ENCODE assay signal across 9 cellular contexts in the genomic region with DNA sequence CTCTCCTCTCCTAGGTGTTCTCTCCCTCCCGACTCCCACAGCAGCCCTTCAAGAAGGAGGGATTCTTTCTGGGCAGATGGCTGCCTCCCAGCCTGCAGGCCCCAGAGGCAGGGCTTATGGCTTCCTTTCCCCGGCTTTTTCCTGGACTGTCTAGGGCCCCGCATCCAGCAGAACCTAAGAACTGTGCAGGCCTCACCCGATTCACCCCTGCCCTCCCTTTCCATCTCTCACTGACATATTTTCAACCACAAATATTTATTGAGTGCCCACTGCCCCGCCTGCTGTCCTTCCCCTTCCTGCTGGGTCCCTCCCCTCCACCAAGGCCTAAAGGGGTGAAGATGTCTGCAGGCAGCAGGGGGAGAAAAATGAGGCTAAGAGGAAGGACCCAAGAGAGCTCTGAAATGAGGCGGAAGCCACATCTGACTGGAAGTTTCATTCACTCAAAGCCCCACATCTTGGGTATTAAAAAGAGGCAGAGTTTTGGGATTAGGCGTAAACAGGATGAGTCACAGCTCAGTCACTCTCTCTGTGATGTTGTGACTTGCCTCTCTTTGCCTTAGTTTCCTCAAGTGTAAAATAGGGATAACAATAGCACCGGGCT. TPM values are rescaled to one million over a fixed set of nuclear protein-coding genes. Genes with fewer than 3 reads are reported as not detected.
DNase-seq lines count a peak whose midpoint lies in the region; ATAC-seq and TF ChIP-seq lines count a peak whose summit lies in the region.
"Had no signal": no experiment of that assay in that cellular context is flagged by ENCODE, and none has a peak within 500 bp of the region (broad histone marks: within the 10 kb centered on the region; RNA-seq: fewer than 3 reads in every experiment).

No MANE protein-coding gene starts in this region.

- H3K27ac ChIP-seq in PC-3 (ENCODE audit: low read length) (peak overlapping the region; percentile 98), endodermal cell (ENCODE audit: low read depth, low read length) (no peak overlapping the region)
- H3K27ac ChIP-seq: HL-60 had no signal

- peaks cover 10% of the 10 kb centered on the region for H3K27me3 Mint-ChIP-seq in endodermal cell (ENCODE audit: insufficient read depth)
- no peaks in the 10 kb centered on the region for H3K27me3 Mint-ChIP-seq in osteocyte (ENCODE audit: unreplicated experiment)

- no peaks in the 10 kb centered on the region for H4K20me1 ChIP-seq in PC-3 (ENCODE audit: low read length)

- H3K4me1 Mint-ChIP-seq in endodermal cell (peaks cover 69% of the 10 kb centered on the region), osteocyte (ENCODE audit: unreplicated experiment) (peaks cover 81% of the 10 kb centered on the region)

- peak overlapping the region; percentile 58 for H3K4me3 Mint-ChIP-seq in endodermal cell
- H3K4me3 Mint-ChIP-seq in osteocyte (ENCODE audit: unreplicated experiment): peak overlapping the region; percentile 7

- peaks cover 9% of the 10 kb centered on the region for H3K36me3 Mint-ChIP-seq in endodermal cell (ENCODE audit: low read depth)
- H3K36me3 Mint-ChIP-seq in osteocyte (ENCODE audit: unreplicated experiment): no peaks in the 10 kb centered on the region

- TSS peak; percentile 56 for BruUV-seq in PC-3 (replicated peaks; lab: Mats Ljungman, UMichigan)

- H3K4me1 ChIP-seq in PC-3 (ENCODE audit: insufficient read depth, low read length) (peaks cover 88% of the 10 kb centered on the region), endodermal cell (ENCODE audit: control insufficient read depth, insufficient read depth, low read length) (peaks cover 34% of the 10 kb centered on the region)

- CTCF ChIA-PET in BJ (lab: Yijun Ruan, JAX) (interaction anchor here (1.0 kb wide), 1 partner anchor 11 kb away, joined by 3 read pairs; no protein-coding TSS in a partner anchor), PC-3 (lab: Charles Lee) (interaction anchor here (0.7 to 0.9 kb wide), 2 partner anchors 37 to 49 kb away, joined by 3 read pairs; no protein-coding TSS in a partner anchor)

- DNase-seq in BJ (ENCODE audit: low read depth): peak; percentile 77
- DNase-seq in HK-2 (ENCODE audit: unreplicated experiment): peak; percentile 78
- DNase-seq in PC-3: peak; percentile 86
- peak; percentile 82 for DNase-seq in endodermal cell
- DNase-seq in osteocyte (ENCODE audit: extremely low spot score, unreplicated experiment): no peak
- DNase-seq in posterior vena cava (ENCODE audit: low spot score): no peak

- peak; percentile 55 for ATAC-seq in PC-3
- no peak for ATAC-seq in HG03439 (IDR thresholded peaks at IDR 0.05; ENCODE audit: unreplicated experiment)
- ATAC-seq in HG02623 (IDR thresholded peaks at IDR 0.05; ENCODE audit: unreplicated experiment): no peak

- H3K4me2 ChIP-seq in PC-3 (ENCODE audit: low read length): peak overlapping the region; percentile 81

- intact Hi-C loops in PC-3 (cut with micrococcal nuclease) (no loop called here), posterior vena cava (cut with DNase I) (no loop called here)

- peak overlapping the region; percentile 85 for H3K9ac ChIP-seq in PC-3 (ENCODE audit: low read length)
- no peak overlapping the region for H3K9ac ChIP-seq in endodermal cell (ENCODE audit: extremely low read depth, low read length, poor library complexity, severe bottlenecking)

- H3K27ac Mint-ChIP-seq in endodermal cell: peak overlapping the region; percentile 73
- H3K27ac Mint-ChIP-seq in osteocyte (ENCODE audit: unreplicated experiment): peak overlapping the region; percentile 96

- H3F3A ChIP-seq in PC-3 (ENCODE audit: low read length, unreplicated experiment): peaks cover 5% of the 10 kb centered on the region

- WGBS in endodermal cell (ENCODE audit: insufficient coverage in 1 of 2, insufficient read length in 1 of 2), 2 experiments: 33 to 40% methylated on average over 5 to 8 of the region's 8 CpGs

- peak; percentile 14; the same call in 1 of the 2 replicates for TF ChIP-seq CTCF in BJ (IDR thresholded peaks at IDR 0.05; ENCODE audit: insufficient read depth, low read depth, low read length)
- TF ChIP-seq CTCF in PC-3 (conservative IDR thresholded peaks at IDR 0.05; ENCODE audit: low read depth, low read length): no peak
- no peak for TF ChIP-seq CTCF in endodermal cell (conservative IDR thresholded peaks at IDR 0.05)
- TF ChIP-seq CTCF in osteocyte (IDR thresholded peaks at IDR 0.05): no peak

- no peaks in the 10 kb centered on the region for H3K9me2 ChIP-seq in PC-3 (replicated peaks; ENCODE audit: low read length)

- POLR2A ChIA-PET in BJ (lab: Charles Lee) (interaction anchor here (0.6 kb wide), 3 partner anchors 159 to 380 kb away, joined by 3 to 4 read pairs (median 3); a partner anchor contains a TSS), PC-3 (lab: Charles Lee; ENCODE audit: unreplicated experiment) (interaction anchor here (0.6 to 1.2 kb wide), 5 partner anchors 9 to 37 kb away, joined by 3 to 7 read pairs (median 4); a partner anchor contains a TSS)

- no peaks in the 10 kb centered on the region for H3K9me3 Mint-ChIP-seq in endodermal cell
- no peaks in the 10 kb centered on the region for H3K9me3 Mint-ChIP-seq in osteocyte (ENCODE audit: unreplicated experiment)

- H3K9me3 ChIP-seq in PC-3 (ENCODE audit: low read length) (no peaks in the 10 kb centered on the region), endodermal cell (ENCODE audit: control insufficient read depth, low read length) (no peaks in the 10 kb centered on the region)

- H3K27me3 ChIP-seq in BJ (ENCODE audit: control insufficient read depth, insufficient read depth, low read length) (no peaks in the 10 kb centered on the region), PC-3 (ENCODE audit: low read length) (no peaks in the 10 kb centered on the region), endodermal cell (ENCODE audit: control insufficient read depth, insufficient read depth, low read length, poor library complexity, severe bottlenecking) (no peaks in the 10 kb centered on the region)

- H3K4me3 ChIP-seq in BJ (ENCODE audit: low read depth, low read length) (no peak overlapping the region), PC-3 (ENCODE audit: low read length) (peak overlapping the region; percentile 43; the same call in 1 of the 2 replicates), endodermal cell (ENCODE audit: low read length) (peak overlapping the region; percentile 48)

- no peak overlapping the region; the same call in 1 of the 2 replicates for H2AFZ ChIP-seq in PC-3 (ENCODE audit: low read length)

- H3K36me3 ChIP-seq in BJ (ENCODE audit: control insufficient read depth, insufficient read depth, low read length): no peaks in the 10 kb centered on the region
- H3K36me3 ChIP-seq in PC-3 (ENCODE audit: low read depth, low read length): no peaks in the 10 kb centered on the region
- H3K36me3 ChIP-seq in endodermal cell (ENCODE audit: control insufficient read depth, insufficient read depth, low read length): no peaks in the 10 kb centered on the region

- 0 out of 2 replicates have a peak, but pooled peaks cover 5% of the 10 kb centered on the region for H3K79me2 ChIP-seq in PC-3 (ENCODE audit: low read length)

RNA-seq across cellular contexts. Expression of a gene that starts 2.9 kb away (rescaled TPM):
- polyA plus RNA-seq in BJ (2011; rRNA removed): 0.18 and 0.36 TPM in 2 replicates
- polyA minus RNA-seq in BJ (2011; rRNA and poly(A)+ RNA removed): 0.57 TPM in 1 of 2 replicates, not detected in the other
- total RNA-seq in PC-3 (2014; rRNA removed): 2.3 and 2.9 TPM in 2 replicates
- total RNA-seq in endodermal cell: 10 to 100 TPM; 32.1 to 87.7 TPM
- polyA plus RNA-seq in endodermal cell (2013, experiment 1 of 2): 9.0 TPM
- polyA plus RNA-seq in endodermal cell (2013, experiment 2 of 2): 4.3 TPM
- 2.5 and 3.2 TPM in 2 replicates for total RNA-seq in osteocyte
- 1 to 10 TPM; 1.9 to 3.3 TPM for total RNA-seq in posterior vena cava

RNA-seq across cellular contexts. Expression of a gene that starts 11.5 kb away (rescaled TPM):
- polyA plus RNA-seq in BJ (2011; rRNA removed): 23.4 and 67.2 TPM in 2 replicates
- 20.7 and 23.3 TPM in 2 replicates for polyA minus RNA-seq in BJ (2011; rRNA and poly(A)+ RNA removed)
- 160 and 163 TPM in 2 replicates for total RNA-seq in PC-3 (2014; rRNA removed)
- total RNA-seq in endodermal cell: 1 to 10 TPM; 8.4 to 9.1 TPM
- 1.5 TPM for polyA plus RNA-seq in endodermal cell (2013, experiment 1 of 2)
- 1.9 TPM for polyA plus RNA-seq in endodermal cell (2013, experiment 2 of 2)
- 16.4 and 17.0 TPM in 2 replicates for total RNA-seq in osteocyte
- 10 to 100 TPM; 86.4 to 92.5 TPM for total RNA-seq in posterior vena cava

RNA-seq across cellular contexts. Expression of a gene that starts 30.6 kb away (rescaled TPM):
- polyA plus RNA-seq in BJ (2011; rRNA removed): 170 and 217 TPM in 2 replicates
- 134 and 147 TPM in 2 replicates for polyA minus RNA-seq in BJ (2011; rRNA and poly(A)+ RNA removed)
- total RNA-seq in PC-3 (2014; rRNA removed): 95.1 and 97.4 TPM in 2 replicates
- 10 to 100 TPM; 43.2 to 86.2 TPM for total RNA-seq in endodermal cell
- polyA plus RNA-seq in endodermal cell (2013, experiment 1 of 2): 39.7 TPM
- 37.7 TPM for polyA plus RNA-seq in endodermal cell (2013, experiment 2 of 2)
- total RNA-seq in osteocyte: 170 and 188 TPM in 2 replicates
- total RNA-seq in posterior vena cava: 100 to 1,000 TPM; 190 to 194 TPM

Comparison
In these comparisons a context has a peak if more than half of its experiments do, and no peak if none do; other contexts are left out.
1. DNase-seq: peak in BJ (single experiment), HK-2 (single experiment), PC-3 (single experiment) and endodermal cell (single experiment); none in osteocyte (single experiment) and posterior vena cava (single experiment).